Comparison of ENCODE assay signal across 1 cellular context in the genomic region with DNA sequence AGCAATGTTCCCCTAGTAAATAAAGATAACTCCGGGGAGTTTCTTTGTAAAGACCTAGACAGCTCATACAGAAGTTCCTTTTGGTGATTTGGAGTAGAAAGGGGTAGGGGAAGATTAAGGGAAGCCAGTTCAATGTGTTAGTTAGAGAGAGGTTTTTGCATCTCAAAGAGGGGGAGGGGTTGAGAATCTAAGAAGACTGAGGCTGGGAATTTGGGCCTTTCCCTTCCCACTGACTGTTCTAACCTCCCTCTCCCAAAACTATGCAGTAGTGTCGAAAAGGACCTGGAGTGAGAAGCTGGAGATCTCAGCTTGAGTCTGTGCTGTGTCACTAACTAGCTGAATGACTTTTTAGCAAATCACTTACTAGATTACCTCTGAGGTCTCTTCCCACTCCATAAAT.
TF ChIP-seq lines count a peak whose summit lies in the region.

No MANE protein-coding gene starts in this region.

TF ChIP-seq in H1, 55 proteins besides CTCF, POLR2A, EP300 and RAD21:
- TF ChIP-seq SUZ12 (IDR thresholded peaks at IDR 0.05; ENCODE audit: low read length) (no peak), SP1 (IDR thresholded peaks at IDR 0.05; ENCODE audit: low read depth, low read length) (peak; percentile 53; the same call in 1 of the 2 replicates), FOSL1 (IDR thresholded peaks at IDR 0.05; ENCODE audit: insufficient read depth, low read depth, low read length) (no peak), EGR1 (IDR thresholded peaks at IDR 0.05; ENCODE audit: borderline replicate concordance, low read depth, low read length) (no peak), RXRA (IDR thresholded peaks at IDR 0.05; ENCODE audit: insufficient read depth, low read depth, low read length) (no peak), RBBP5 (IDR thresholded peaks at IDR 0.05; ENCODE audit: borderline replicate concordance, low read depth, low read length) (no peak), SIRT6 (IDR thresholded peaks at IDR 0.05; ENCODE audit: low read length) (no peak), MAFK (IDR thresholded peaks at IDR 0.05; ENCODE audit: low read depth, low read length) (no peak)
